ENCODE assay signal across 19 cellular contexts in the genomic region with DNA sequence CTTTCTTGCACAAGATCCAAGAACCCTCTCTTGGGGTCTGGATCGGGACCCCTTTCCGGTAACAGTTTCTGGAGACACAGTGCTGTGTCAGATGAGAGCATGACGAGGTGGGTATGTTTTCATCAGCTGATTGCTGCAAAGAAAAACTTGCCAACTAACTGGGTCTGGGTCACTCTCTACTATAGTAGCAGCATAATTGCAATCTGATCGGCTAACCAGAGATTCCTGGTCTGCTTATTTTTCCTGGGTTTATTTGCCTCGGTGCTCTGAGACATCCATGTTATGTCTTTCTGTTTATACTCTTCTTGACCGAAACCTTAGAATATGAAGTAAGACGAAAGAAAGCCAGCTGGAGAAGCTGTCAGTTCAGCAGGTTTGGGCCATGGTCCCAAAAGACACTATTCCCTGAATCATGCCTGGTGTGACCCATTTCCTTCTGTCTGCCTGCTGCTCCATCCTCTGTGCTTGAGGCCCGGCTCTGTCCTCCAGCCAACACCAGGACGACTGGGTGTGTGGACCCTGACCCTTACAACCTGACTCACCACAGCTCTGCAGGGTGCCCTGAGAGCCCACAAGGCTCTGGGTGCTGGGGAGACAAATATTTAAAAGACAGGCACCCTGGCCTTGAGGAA. TPM values are rescaled to one million over a fixed set of nuclear protein-coding genes. Genes with fewer than 3 reads are reported as not detected.
A peak's percentile ranks its signal among the peaks of the same experiment; 100 is the strongest.
DNase-seq lines count a peak whose midpoint lies in the region; ATAC-seq, FAIRE-seq and TF ChIP-seq lines count a peak whose summit lies in the region.
"Had no signal": no experiment of that assay in that cellular context is flagged by ENCODE, and none has a peak within 500 bp of the region (broad histone marks: within the 10 kb centered on the region; RNA-seq: fewer than 3 reads in every experiment).

No MANE protein-coding gene starts in this region.

- H3K27me3 Mint-ChIP-seq in CD4-positive, alpha-beta memory T cell = peaks cover 17 to 18% of the 10 kb centered on the region in 2 donors

- peak overlapping the region; percentile 47; the same call in 1 of the 2 replicates for H3K4me2 ChIP-seq in PC-9
- H3K4me2 ChIP-seq: KMS-11 had no signal

- H3K36me3 ChIP-seq in PC-9 (ENCODE audit: low read depth) (no peaks in the 10 kb centered on the region), small intestine (ENCODE audit: control insufficient read depth in 2 of 2, insufficient read depth in 2 of 2, low read length in 2 of 2) (peaks cover 0 to 3% of the 10 kb centered on the region in 2 donors)
- H3K36me3 ChIP-seq in CD4-positive, alpha-beta memory T cell (ENCODE audit: insufficient read depth, low read length) = no peaks in the 10 kb centered on the region

- CTCF ChIA-PET in PC-9 (lab: Charles Lee) = interaction anchor here (0.5 kb wide), 1 partner anchor 362 kb away, joined by 5 read pairs; no protein-coding TSS in a partner anchor
- CTCF ChIA-PET in CD4-positive, alpha-beta memory T cell (lab: Charles Lee; ENCODE audit: partially characterized antibody) = interaction anchor here (1.4 kb wide), 1 partner anchor 28 kb away, joined by 4 read pairs; no protein-coding TSS in a partner anchor

- POLR2A ChIA-PET in PC-9 (lab: Charles Lee; ENCODE audit: unreplicated experiment) = no interaction called here
- POLR2A ChIA-PET in CD4-positive, alpha-beta memory T cell (lab: Charles Lee; ENCODE audit: partially characterized antibody) = no interaction called here

- H3K9me3 ChIP-seq in PC-9 (ENCODE audit: insufficient read depth, low read depth) (peaks cover 5% of the 10 kb centered on the region; the same call in 1 of the 2 replicates), small intestine (ENCODE audit: control insufficient read depth, low read depth) (peaks cover 1% of the 10 kb centered on the region)
- H3K9me3 ChIP-seq in CD4-positive, alpha-beta memory T cell (ENCODE audit: control insufficient read depth in 1 of 2, low read length in 2 of 2) = peaks cover 0 to 5% of the 10 kb centered on the region in 2 donors

- DNase-seq in ELR (ENCODE audit: low read depth) (peak; percentile 55), PC-9 (no peak), glomerular visceral epithelial cell (ENCODE audit: extremely low spot score) (peak; percentile 19), small intestine (peak; percentile 81), GM13977 (ENCODE audit: low spot score) (no peak)
- no peak for DNase-seq in activated CD4-positive, alpha-beta T cell treated with anti-CD3 and anti-CD28 coated beads, Interleukin-2, amount 50 U/mL, for 1 hour
- no peak for DNase-seq in CD4-positive, alpha-beta memory T cell
- DNase-seq: activated CD4-positive, alpha-beta T cell treated with anti-CD3 and anti-CD28 coated beads, Interleukin-2, amount 10 ng/mL, durations not matched to agents 7 days and 5 days; activated T-cell treated with anti-CD3 and anti-CD28 coated beads, Interleukin-2, amount 50 U/mL, for 72 hours; C1 segment of cervical spinal cord; cortex of kidney; NCI-H187 treated with DMSO at 0.1 percent for 48 hours; NCI-H774; nucleus accumbens; Right ventricle myocardium superior; T-helper 9 cell had no signal

- H3K27ac ChIP-seq in PC-9 = 0 out of 2 replicates have a peak overlapping the region, but pooled peaks have one; percentile 76
- H3K27ac ChIP-seq in small intestine (ENCODE audit: low read depth in 1 of 2, low read length in 1 of 2) = peak overlapping the region in 1 of 2 donors; percentile 27
- H3K27ac ChIP-seq in CD4-positive, alpha-beta memory T cell (ENCODE audit: low read depth, low read length) = no peak overlapping the region
- H3K27ac ChIP-seq: KMS-11 had no signal

- no peaks in the 10 kb centered on the region for H3K36me3 Mint-ChIP-seq in CD4-positive, alpha-beta memory T cell

- H3K27me3 ChIP-seq in PC-9 (ENCODE audit: insufficient read depth, low read depth) = no peaks in the 10 kb centered on the region
- H3K27me3 ChIP-seq in small intestine (ENCODE audit: control insufficient read depth in 2 of 2, insufficient read depth in 2 of 2, low read length in 2 of 2) = no peaks in the 10 kb centered on the region
- H3K27me3 ChIP-seq in CD4-positive, alpha-beta memory T cell (ENCODE audit: insufficient read depth, low read length) = no peaks in the 10 kb centered on the region

- H3K4me1 Mint-ChIP-seq in CD4-positive, alpha-beta memory T cell = no peaks in the 10 kb centered on the region
- H3K4me1 Mint-ChIP-seq: activated CD4-positive, alpha-beta T cell treated with anti-CD3 and anti-CD28 coated beads, Interleukin-2, amount 10 ng/mL, durations not matched to agents 7 days and 5 days had no signal

- 53 to 64% (median 61%) methylated on average over 9 of the region's 9 CpGs for WGBS in small intestine, 3 donors

- no peaks in the 10 kb centered on the region for H3K79me2 ChIP-seq in PC-9 (ENCODE audit: low read depth)

- TF ChIP-seq CTCF in PC-9 (conservative IDR thresholded peaks at IDR 0.05) (no peak), GM13977 (IDR thresholded peaks at IDR 0.05; ENCODE audit: extremely low read depth, insufficient read depth, missing control alignments) (no peak)

- in situ Hi-C loops in GM13977 (cut with MboI; ENCODE audit: low pct_unique_long_range_greater_than_20kb, low sequenced_read_pairs, unreplicated experiment) = no loop called here

- no peak overlapping the region for H3K27ac Mint-ChIP-seq in CD4-positive, alpha-beta memory T cell
- H3K27ac Mint-ChIP-seq: activated CD4-positive, alpha-beta T cell treated with anti-CD3 and anti-CD28 coated beads, Interleukin-2, amount 10 ng/mL, durations not matched to agents 7 days and 5 days; activated T-cell treated with anti-CD3 and anti-CD28 coated beads, Interleukin-2, amount 50 U/mL, for 72 hours had no signal

- H3K9me2 ChIP-seq in PC-9 (ENCODE audit: insufficient read depth) = no peaks in the 10 kb centered on the region

- H3K4me1 ChIP-seq in PC-9 (replicated peaks; ENCODE audit: insufficient read depth) (peaks cover 23% of the 10 kb centered on the region), small intestine (ENCODE audit: control insufficient read depth in 2 of 2, insufficient read depth in 1 of 2, low read depth in 1 of 2, low read length in 1 of 2) (peaks cover 0 to 4% of the 10 kb centered on the region in 2 donors)
- H3K4me1 ChIP-seq in CD4-positive, alpha-beta memory T cell (ENCODE audit: insufficient read depth, low read length) = no peaks in the 10 kb centered on the region

- H3F3A ChIP-seq in PC-9 (ENCODE audit: insufficient read depth, low read depth) = peaks cover 8% of the 10 kb centered on the region; the same call in 1 of the 2 replicates

- no TSS peak for BruUV-seq in PC-9 (replicated peaks; lab: Mats Ljungman, UMichigan)

- FAIRE-seq in small intestine (lab: Jason Lieb, UNC) = no peak

- H4K20me1 ChIP-seq in PC-9 (ENCODE audit: insufficient read depth) = no peaks in the 10 kb centered on the region

- intact Hi-C loops in PC-9 (cut with micrococcal nuclease; ENCODE audit: unreplicated experiment) = no loop called here
- intact Hi-C loops in CD4-positive, alpha-beta memory T cell (cut with micrococcal nuclease) = no loop called here

- H3K4me3 Mint-ChIP-seq in CD4-positive, alpha-beta memory T cell = no peak overlapping the region
- H3K4me3 Mint-ChIP-seq: activated CD4-positive, alpha-beta T cell treated with anti-CD3 and anti-CD28 coated beads, Interleukin-2, amount 10 ng/mL, durations not matched to agents 7 days and 5 days; activated T-cell treated with anti-CD3 and anti-CD28 coated beads, Interleukin-2, amount 50 U/mL, for 72 hours had no signal

- H2AFZ ChIP-seq in PC-9 = no peak overlapping the region; the same call in 1 of the 2 replicates

- no peak overlapping the region for H3K4me3 ChIP-seq in PC-9
- no peak overlapping the region for H3K4me3 ChIP-seq in small intestine (ENCODE audit: low read depth in 1 of 2, low read length in 2 of 2)
- no peak overlapping the region for H3K4me3 ChIP-seq in CD4-positive, alpha-beta memory T cell (ENCODE audit: low read length in 2 of 2)
- H3K4me3 ChIP-seq: lung had no signal

- ATAC-seq in GM18520 (IDR thresholded peaks at IDR 0.05; ENCODE audit: unreplicated experiment) = no peak
- ATAC-seq: activated T-cell treated with anti-CD3 and anti-CD28 coated beads, Interleukin-2, amount 50 U/mL, for 72 hours had no signal

- H3K9me3 Mint-ChIP-seq in CD4-positive, alpha-beta memory T cell = peaks cover 0 to 18% (median 12%) of the 10 kb centered on the region in 8 donors

RNA-seq across cellular contexts. Expression of a gene that starts 24.1 kb away (rescaled TPM):
- 5.4 and 6.1 TPM in 2 replicates for total RNA-seq in PC-9 (2021)
- polyA plus RNA-seq in small intestine = 10 to 100 TPM in 1 of 3 donors, 1 to 10 TPM in 1, under 1 TPM in 1; 0.22 to 12.2 (median 3.5) TPM
- total RNA-seq in CD4-positive, alpha-beta memory T cell = under 1 TPM; 0.50 to 0.55 TPM
- under 1 TPM; 0.41 to 0.97 TPM for polyA plus RNA-seq in CD4-positive, alpha-beta memory T cell

Comparison
In these comparisons a context has a peak if more than half of its experiments do, and no peak if none do; other contexts are left out.
1. DNase-seq: peak in ELR (single experiment), glomerular visceral epithelial cell (single experiment) and small intestine (single experiment); none in PC-9 (0 of 2), activated CD4-positive, alpha-beta T cell treated with anti-CD3 and anti-CD28 coated beads, Interleukin-2, amount 50 U/mL, for 1 hour (single experiment), CD4-positive, alpha-beta memory T cell (0 of 5) and GM13977 (single experiment).